Comparison of ENCODE assay signal across 9 cellular contexts in the genomic region with DNA sequence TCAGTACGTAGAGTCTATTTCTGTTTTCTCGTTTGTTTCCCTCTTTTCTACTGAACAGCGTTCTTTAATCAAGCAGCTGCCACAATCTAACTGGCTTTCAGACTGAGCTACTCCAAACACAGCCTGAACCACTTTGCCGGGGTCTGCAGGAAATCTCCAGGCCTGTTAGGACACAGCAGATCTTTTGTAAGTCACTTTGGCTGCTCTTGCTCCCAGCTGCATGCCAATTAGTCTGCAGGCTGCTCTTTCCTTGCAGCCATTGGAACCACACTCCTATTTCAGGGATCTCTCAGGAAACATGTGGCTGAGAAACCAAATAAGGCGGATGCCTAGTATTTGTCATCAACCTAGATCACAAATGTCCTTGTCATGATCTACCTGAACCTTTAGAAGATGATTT.
DNase-seq lines count a peak whose midpoint lies in the region; ATAC-seq and TF ChIP-seq lines count a peak whose summit lies in the region.
"Had no signal": no experiment of that assay in that cellular context is flagged by ENCODE, and none has a peak within 500 bp of the region (broad histone marks: within the 10 kb centered on the region; RNA-seq: fewer than 3 reads in every experiment).

No MANE protein-coding gene starts in this region.

- DNase-seq in NCI-H187 treated with DMSO at 0.1 percent for 48 hours (lab: John Stamatoyannopoulos, UW) (peak; percentile 14), astrocyte of the hippocampus (ENCODE audit: low read depth, low spot score) (peak; percentile 55), iPS DF 19.7 (ENCODE audit: low read depth, low spot score) (peak; percentile 78), omental fat pad (ENCODE audit: low spot score) (no peak)

- ATAC-seq in omental fat pad (ENCODE audit: low FRiP score): no peak
- ATAC-seq in HG03571 (IDR thresholded peaks at IDR 0.05; ENCODE audit: unreplicated experiment): no peak
- no peak for ATAC-seq in HG03097 (IDR thresholded peaks at IDR 0.05; ENCODE audit: low FRiP score, unreplicated experiment)
- ATAC-seq: HCT116 had no signal

- H3K4me3 ChIP-seq in stomach smooth muscle (ENCODE audit: low read length in 2 of 2): peak overlapping the region; percentile 12 to 23
- H3K4me3 ChIP-seq: lung had no signal

- no peaks in the 10 kb centered on the region for H3K36me3 ChIP-seq in stomach smooth muscle (ENCODE audit: control insufficient read depth in 2 of 2, insufficient read depth in 2 of 2, low read length in 2 of 2)

- H3K9me3 ChIP-seq in stomach smooth muscle (ENCODE audit: control insufficient read depth in 2 of 2, low read length in 2 of 2): no peaks in the 10 kb centered on the region

- peak overlapping the region; percentile 2 to 4 for H3K9ac ChIP-seq in stomach smooth muscle (ENCODE audit: low read length in 2 of 2)

- H3K27me3 ChIP-seq in stomach smooth muscle (ENCODE audit: control insufficient read depth in 1 of 2, insufficient read depth in 2 of 2, low read length in 2 of 2): no peaks in the 10 kb centered on the region

- H3K4me1 ChIP-seq in stomach smooth muscle (ENCODE audit: control insufficient read depth, insufficient read depth, low read length): peaks cover 43% of the 10 kb centered on the region

- peak overlapping the region; percentile 58 for H3K27ac ChIP-seq in stomach smooth muscle (ENCODE audit: low read length)

- TF ChIP-seq CTCF in omental fat pad (IDR thresholded peaks at IDR 0.05): no peak
